Comparison of ENCODE assay signal across 9 cellular contexts in genomic region chr11:22780914-22781593, GRCh38. TPM values are rescaled to one million over a fixed set of nuclear protein-coding genes. Genes with fewer than 3 reads are reported as not detected.
DNase-seq lines count a peak whose midpoint lies in the region; ATAC-seq and TF ChIP-seq lines count a peak whose summit lies in the region.
"Had no signal": no experiment of that assay in that cellular context is flagged by ENCODE, and none has a peak within 500 bp of the region (broad histone marks: within the 10 kb centered on the region; RNA-seq: fewer than 3 reads in every experiment).

No MANE protein-coding gene starts in this region.

- no peaks in the 10 kb centered on the region for H3K9me3 ChIP-seq in PC-3 (ENCODE audit: low read length)

- H3K9me2 ChIP-seq in PC-3 (replicated peaks; ENCODE audit: low read length) = no peaks in the 10 kb centered on the region

- CTCF ChIA-PET in activated CD8-positive, alpha-beta T cell treated with anti-CD3 and anti-CD28 coated beads for 36 hours (lab: Charles Lee) = interaction anchor here (0.9 kb wide), 1 partner anchor 95 kb away, joined by 3 read pairs; no protein-coding TSS in a partner anchor
- CTCF ChIA-PET in activated CD8-positive, alpha-beta T cell treated with anti-CD3 and anti-CD28 coated beads, Interleukin-2, amount 10 ng/mL, durations not matched to agents 7 days and 5 days (lab: Charles Lee) = no interaction called here
- CTCF ChIA-PET in PC-3 (lab: Charles Lee) = no interaction called here

- H4K20me1 ChIP-seq in PC-3 (ENCODE audit: low read length) = no peaks in the 10 kb centered on the region

- no peaks in the 10 kb centered on the region for H3K79me2 ChIP-seq in PC-3 (ENCODE audit: low read length)

- no peak overlapping the region for H3K4me2 ChIP-seq in PC-3 (ENCODE audit: low read length)

- no peak overlapping the region for H2AFZ ChIP-seq in PC-3 (ENCODE audit: low read length)

- intact Hi-C loops in activated CD8-positive, alpha-beta T cell treated with anti-CD3 and anti-CD28 coated beads for 36 hours (cut with micrococcal nuclease) = loop anchor here (10.0 kb wide), 1 partner anchor 106 kb away; no protein-coding TSS in a partner anchor
- intact Hi-C loops in PC-3 (cut with micrococcal nuclease) = no loop called here

- H3K36me3 ChIP-seq in PC-3 (ENCODE audit: low read depth, low read length) = no peaks in the 10 kb centered on the region

- H3K27ac ChIP-seq in PC-3 (ENCODE audit: low read length) = no peak overlapping the region

- no TSS peak for BruUV-seq in PC-3 (replicated peaks; lab: Mats Ljungman, UMichigan)

- H3K27me3 Mint-ChIP-seq in activated CD8-positive, alpha-beta T cell treated with anti-CD3 and anti-CD28 coated beads for 36 hours = peaks cover 7% of the 10 kb centered on the region
- H3K27me3 Mint-ChIP-seq in activated CD8-positive, alpha-beta T cell treated with anti-CD3 and anti-CD28 coated beads, Interleukin-2, amount 10 ng/mL, durations not matched to agents 7 days and 5 days (ENCODE audit: low read depth) = peaks cover 10% of the 10 kb centered on the region

- ATAC-seq in activated CD8-positive, alpha-beta T cell treated with anti-CD3 and anti-CD28 coated beads for 36 hours = peak; percentile 51
- no peak for ATAC-seq in activated CD8-positive, alpha-beta T cell treated with anti-CD3 and anti-CD28 coated beads, Interleukin-2, amount 10 ng/mL, durations not matched to agents 7 days and 5 days
- ATAC-seq in HG02759 (IDR thresholded peaks at IDR 0.05; ENCODE audit: unreplicated experiment) = peak; percentile 92
- ATAC-seq in stimulated activated naive CD8-positive, alpha-beta T cell treated with anti-CD3 and anti-CD28 coated beads, Interleukin-15, Interleukin-2, amounts not matched to agents 100 U/mL and 50 U/mL, for 24 hours = no peak
- ATAC-seq in PC-3 = no peak

- POLR2A ChIA-PET in activated CD8-positive, alpha-beta T cell treated with anti-CD3 and anti-CD28 coated beads for 36 hours (lab: Charles Lee) = interaction anchor here (0.8 to 1.4 kb wide), 2 partner anchors 392 to 677 kb away, joined by 3 read pairs; no protein-coding TSS in a partner anchor
- POLR2A ChIA-PET in activated CD8-positive, alpha-beta T cell treated with anti-CD3 and anti-CD28 coated beads, Interleukin-2, amount 10 ng/mL, durations not matched to agents 7 days and 5 days (lab: Charles Lee) = no interaction called here
- POLR2A ChIA-PET in PC-3 (lab: Charles Lee; ENCODE audit: unreplicated experiment) = no interaction called here

- H3K36me3 Mint-ChIP-seq in activated CD8-positive, alpha-beta T cell treated with anti-CD3 and anti-CD28 coated beads for 36 hours (ENCODE audit: low read depth) = no peaks in the 10 kb centered on the region
- no peaks in the 10 kb centered on the region for H3K36me3 Mint-ChIP-seq in activated CD8-positive, alpha-beta T cell treated with anti-CD3 and anti-CD28 coated beads, Interleukin-2, amount 10 ng/mL, durations not matched to agents 7 days and 5 days (ENCODE audit: low read depth)
- H3K36me3 Mint-ChIP-seq: activated naive CD4-positive, alpha-beta T cell treated with anti-CD3 and anti-CD28 coated beads, Interleukin-2, amount 50 U/mL, for 24 hours had no signal

- DNase-seq in activated CD8-positive, alpha-beta T cell treated with anti-CD3 and anti-CD28 coated beads for 36 hours = no peak
- no peak for DNase-seq in activated CD8-positive, alpha-beta T cell treated with anti-CD3 and anti-CD28 coated beads, Interleukin-2, amount 10 ng/mL, durations not matched to agents 7 days and 5 days
- DNase-seq in NB4 (ENCODE audit: low read depth) (peak; percentile 9), PC-3 (no peak), SKM-1 treated with dmso at 0.1 percent for 144 hours (lab: John Stamatoyannopoulos, UW; ENCODE audit: unreplicated experiment) (no peak)
- peak; percentile 3 for DNase-seq in stimulated activated naive CD8-positive, alpha-beta T cell treated with anti-CD3 and anti-CD28 coated beads, Interleukin-15, Interleukin-2, amounts not matched to agents 100 U/mL and 50 U/mL, for 24 hours
- no peak for DNase-seq in activated CD4-positive, CD25-positive, alpha-beta regulatory T cell (lab: John Stamatoyannopoulos, UW)

- H3K27ac Mint-ChIP-seq in activated CD8-positive, alpha-beta T cell treated with anti-CD3 and anti-CD28 coated beads for 36 hours = no peak overlapping the region
- H3K27ac Mint-ChIP-seq in activated CD8-positive, alpha-beta T cell treated with anti-CD3 and anti-CD28 coated beads, Interleukin-2, amount 10 ng/mL, durations not matched to agents 7 days and 5 days = no peak overlapping the region
- H3K27ac Mint-ChIP-seq: activated naive CD4-positive, alpha-beta T cell treated with anti-CD3 and anti-CD28 coated beads, Interleukin-2, amount 50 U/mL, for 24 hours had no signal

- peaks cover 18% of the 10 kb centered on the region for H3K27me3 ChIP-seq in PC-3 (ENCODE audit: low read length)

- no peaks in the 10 kb centered on the region for H3F3A ChIP-seq in PC-3 (ENCODE audit: low read length, unreplicated experiment)

- peaks cover 8% of the 10 kb centered on the region for H3K4me1 Mint-ChIP-seq in activated CD8-positive, alpha-beta T cell treated with anti-CD3 and anti-CD28 coated beads for 36 hours (ENCODE audit: low read depth)
- peaks cover 7% of the 10 kb centered on the region for H3K4me1 Mint-ChIP-seq in activated CD8-positive, alpha-beta T cell treated with anti-CD3 and anti-CD28 coated beads, Interleukin-2, amount 10 ng/mL, durations not matched to agents 7 days and 5 days (ENCODE audit: low read depth)

- H3K4me3 ChIP-seq in NB4 (ENCODE audit: low read depth, low read length) (no peak overlapping the region), PC-3 (ENCODE audit: low read length) (no peak overlapping the region)

- no peaks in the 10 kb centered on the region for H3K4me1 ChIP-seq in PC-3 (ENCODE audit: insufficient read depth, low read length)

- no peak for TF ChIP-seq CTCF in activated CD8-positive, alpha-beta T cell treated with anti-CD3 and anti-CD28 coated beads for 36 hours (IDR thresholded peaks at IDR 0.05)
- TF ChIP-seq CTCF in NB4 (IDR thresholded peaks at IDR 0.05; ENCODE audit: low read depth, low read length) (no peak), PC-3 (conservative IDR thresholded peaks at IDR 0.05; ENCODE audit: low read depth, low read length) (no peak)

- H3K9me3 Mint-ChIP-seq in activated CD8-positive, alpha-beta T cell treated with anti-CD3 and anti-CD28 coated beads for 36 hours = no peaks in the 10 kb centered on the region
- no peaks in the 10 kb centered on the region for H3K9me3 Mint-ChIP-seq in activated CD8-positive, alpha-beta T cell treated with anti-CD3 and anti-CD28 coated beads, Interleukin-2, amount 10 ng/mL, durations not matched to agents 7 days and 5 days (ENCODE audit: insufficient read depth)
- H3K9me3 Mint-ChIP-seq: activated naive CD4-positive, alpha-beta T cell treated with anti-CD3 and anti-CD28 coated beads, Interleukin-2, amount 50 U/mL, for 24 hours had no signal

- H3K9ac ChIP-seq in PC-3 (ENCODE audit: low read length) = no peak overlapping the region

- H3K4me3 Mint-ChIP-seq in activated CD8-positive, alpha-beta T cell treated with anti-CD3 and anti-CD28 coated beads for 36 hours = no peak overlapping the region
- H3K4me3 Mint-ChIP-seq in activated CD8-positive, alpha-beta T cell treated with anti-CD3 and anti-CD28 coated beads, Interleukin-2, amount 10 ng/mL, durations not matched to agents 7 days and 5 days = no peak overlapping the region
- H3K4me3 Mint-ChIP-seq: activated naive CD4-positive, alpha-beta T cell treated with anti-CD3 and anti-CD28 coated beads, Interleukin-2, amount 50 U/mL, for 24 hours had no signal

- no peak for TF ChIP-seq POLR2A in NB4 (IDR thresholded peaks at IDR 0.05; ENCODE audit: extremely low read depth, insufficient read length)

RNA-seq across cellular contexts. Expression of gene SVIP, which starts 48.5 kb away (rescaled TPM):
- 10 to 100 TPM; 62.9 to 65.9 TPM for total RNA-seq in activated CD8-positive, alpha-beta T cell treated with anti-CD3 and anti-CD28 coated beads for 36 hours
- total RNA-seq in activated CD8-positive, alpha-beta T cell treated with anti-CD3 and anti-CD28 coated beads, Interleukin-2, amount 10 ng/mL, durations not matched to agents 7 days and 5 days = 10 to 100 TPM; 32.4 to 34.0 TPM
- total RNA-seq in PC-3 (2014; rRNA removed) = 7.4 and 9.5 TPM in 2 replicates

Comparison
In these comparisons a context has a peak if more than half of its experiments do, and no peak if none do; other contexts are left out.
1. ATAC-seq: peak in activated CD8-positive, alpha-beta T cell treated with anti-CD3 and anti-CD28 coated beads for 36 hours (single experiment) and HG02759 (single experiment); none in activated CD8-positive, alpha-beta T cell treated with anti-CD3 and anti-CD28 coated beads, Interleukin-2, amount 10 ng/mL, durations not matched to agents 7 days and 5 days (single experiment), stimulated activated naive CD8-positive, alpha-beta T cell treated with anti-CD3 and anti-CD28 coated beads, Interleukin-15, Interleukin-2, amounts not matched to agents 100 U/mL and 50 U/mL, for 24 hours (single experiment) and PC-3 (single experiment).
2. DNase-seq: peak in NB4 (single experiment) and stimulated activated naive CD8-positive, alpha-beta T cell treated with anti-CD3 and anti-CD28 coated beads, Interleukin-15, Interleukin-2, amounts not matched to agents 100 U/mL and 50 U/mL, for 24 hours (single experiment); none in activated CD8-positive, alpha-beta T cell treated with anti-CD3 and anti-CD28 coated beads for 36 hours (single experiment), activated CD8-positive, alpha-beta T cell treated with anti-CD3 and anti-CD28 coated beads, Interleukin-2, amount 10 ng/mL, durations not matched to agents 7 days and 5 days (single experiment), activated CD4-positive, CD25-positive, alpha-beta regulatory T cell (0 of 4), PC-3 (single experiment) and SKM-1 treated with dmso at 0.1 percent for 144 hours (single experiment).